8 cellular contexts compared by ENCODE assay signal in genomic region chr11:95641506-95641905, GRCh38.
DNase-seq lines count a peak whose midpoint lies in the region; ATAC-seq lines count a peak whose summit lies in the region.

No MANE protein-coding gene starts in this region.

- DNase-seq in AML-193 (lab: John Stamatoyannopoulos, UW): peak; percentile 88 to 91
- DNase-seq in activated CD4-positive, CD25-positive, alpha-beta regulatory T cell treated with anti-CD3 and anti-CD28 coated beads, Interleukin-2, amount 50 U/mL, for 72 hours: peak; percentile 43
- peak; percentile 69 for DNase-seq in renal cortical epithelial cell (ENCODE audit: low read depth)
- DNase-seq in HuH-7.5 (ENCODE audit: low spot score): no peak
- DNase-seq in NCI-H1694 (lab: John Stamatoyannopoulos, UW): no peak
- no peak for DNase-seq in NCI-H187 (lab: John Stamatoyannopoulos, UW)

- ATAC-seq in GM19035 (IDR thresholded peaks at IDR 0.05; ENCODE audit: unreplicated experiment) (peak; percentile 100), HG03066 (IDR thresholded peaks at IDR 0.05; ENCODE audit: low read depth, unreplicated experiment) (peak; percentile 99)

Comparison
In these comparisons a context has a peak if more than half of its experiments do, and no peak if none do; other contexts are left out.
1. DNase-seq: peak in AML-193 (2 of 2), activated CD4-positive, CD25-positive, alpha-beta regulatory T cell treated with anti-CD3 and anti-CD28 coated beads, Interleukin-2, amount 50 U/mL, for 72 hours (single experiment) and renal cortical epithelial cell (single experiment); none in HuH-7.5 (single experiment), NCI-H1694 (single experiment) and NCI-H187 (0 of 2).